11 cellular contexts compared by ENCODE assay signal in genomic region chrX:140050906-140051305, GRCh38.
DNase-seq lines count a peak whose midpoint lies in the region; ATAC-seq, FAIRE-seq and TF ChIP-seq lines count a peak whose summit lies in the region.
"Had no signal": no experiment of that assay in that cellular context is flagged by ENCODE, and none has a peak within 500 bp of the region (broad histone marks: within the 10 kb centered on the region; RNA-seq: fewer than 3 reads in every experiment).

No MANE protein-coding gene starts in this region.

- H3K27me3 ChIP-seq in H1 (replicated peaks in 1 of 4; ENCODE audit: control insufficient read depth in 3 of 4, extremely low read depth in 1 of 4, insufficient read depth in 3 of 4, low read length in 3 of 4) (no peaks in the 10 kb centered on the region), pancreas (peaks cover 0 to 21% (median 0%) of the 10 kb centered on the region in 4 donors)
- H3K27me3 ChIP-seq: stomach had no signal

- H3K14ac ChIP-seq in H1 (ENCODE audit: insufficient read length) = no peak overlapping the region

- H3K18ac ChIP-seq in H1 (ENCODE audit: extremely low read depth, low read length) = no peak overlapping the region

- no peak overlapping the region for H3K4me2 ChIP-seq in H1 (ENCODE audit: insufficient read depth in 1 of 2, low read depth in 2 of 2, low read length in 2 of 2)
- H3K4me2 ChIP-seq: BLaER1 had no signal

- H3K4me3 ChIP-seq in H1 (ENCODE audit: extremely low read depth in 1 of 4, insufficient read depth in 2 of 4, low read depth in 3 of 4, low read length in 4 of 4) = no peak overlapping the region
- no peak overlapping the region for H3K4me3 ChIP-seq in pancreas
- H3K4me3 ChIP-seq: BLaER1, stomach had no signal

- H2BK15ac ChIP-seq in H1 (ENCODE audit: low read length) = no peak overlapping the region

- no peaks in the 10 kb centered on the region for H3K36me3 Mint-ChIP-seq in stimulated activated memory B cell treated with anti-CD40 and anti-IgM and Interleukin-4, amounts not matched to agents 10 μg/mL and 1 μg/mL and 100 μg/mL, for 72 hours

- no peaks in the 10 kb centered on the region for H3K23me2 ChIP-seq in H1 (ENCODE audit: low read depth, low read length)

- H2BK12ac ChIP-seq in H1 (ENCODE audit: low read depth, low read length) = no peak overlapping the region

- ATAC-seq in pancreas (no peak), GM18517 (IDR thresholded peaks at IDR 0.05; ENCODE audit: unreplicated experiment) (no peak)
- ATAC-seq in stimulated activated memory B cell treated with anti-CD40 and anti-IgM and Interleukin-4, amounts not matched to agents 10 μg/mL and 1 μg/mL and 100 μg/mL, for 72 hours = no peak

- no peaks in the 10 kb centered on the region for H3K79me1 ChIP-seq in H1 (ENCODE audit: low read depth, low read length)

- CTCF ChIA-PET in H1 (lab: Charles Lee; ENCODE audit: partially characterized antibody) = interaction anchor here (0.6 to 1.4 kb wide), 8 partner anchors 12 to 1766 kb away, joined by 3 to 6 read pairs (median 4); no protein-coding TSS in a partner anchor

- no peak overlapping the region for H3K23ac ChIP-seq in H1 (ENCODE audit: insufficient read length)

- H4K5ac ChIP-seq in H1 (ENCODE audit: insufficient read length, low read depth, low read length) = no peak overlapping the region

- H3K9ac ChIP-seq in H1 (replicated peaks in 1 of 4; ENCODE audit: extremely low read depth in 1 of 4, low read depth in 3 of 4, low read length in 3 of 4) = no peak overlapping the region
- H3K9ac ChIP-seq: BLaER1 had no signal

- H3K4me1 Mint-ChIP-seq in stimulated activated memory B cell treated with anti-CD40 and anti-IgM and Interleukin-4, amounts not matched to agents 10 μg/mL and 1 μg/mL and 100 μg/mL, for 72 hours = no peaks in the 10 kb centered on the region

- H4K91ac ChIP-seq in H1 (replicated peaks; ENCODE audit: insufficient read length, low read length) = no peak overlapping the region

- no peak overlapping the region for H3K4ac ChIP-seq in H1 (replicated peaks; ENCODE audit: insufficient read length, low read depth, low read length)

- H4K8ac ChIP-seq in H1 (ENCODE audit: extremely low read depth, insufficient read depth, low read length) = no peak overlapping the region

- DNase-seq in NCI-H2171 treated with DMSO at 0.1 percent for 48 hours (lab: John Stamatoyannopoulos, UW) (peak; percentile 1), NCI-H2171 (lab: John Stamatoyannopoulos, UW) (no peak), NAMALWA (ENCODE audit: low spot score) (peak; percentile 3), H1 (ENCODE audit: low read depth in 1 of 2, low spot score in 2 of 2) (no peak), pancreas (no peak), NCI-H1694 treated with DMSO at 0.1 percent for 48 hours (lab: John Stamatoyannopoulos, UW) (no peak)
- DNase-seq: activated naive CD4-positive, alpha-beta T cell treated with anti-CD3 and anti-CD28 coated beads for 36 hours; stomach had no signal

- TF ChIP-seq EP300 in H1 (IDR thresholded peaks at IDR 0.05; ENCODE audit: borderline replicate concordance in 1 of 2, low read depth in 2 of 2, low read length in 2 of 2) = no peak

- no peak for TF ChIP-seq POLR2A in H1 (IDR thresholded peaks at IDR 0.05; ENCODE audit: control extremely low read depth in 1 of 2, low read depth in 2 of 2, low read length in 2 of 2)

- H3K56ac ChIP-seq in H1 (replicated peaks; ENCODE audit: insufficient read length, low read depth, low read length) = no peak overlapping the region

- H3K9me3 ChIP-seq in H1 (ENCODE audit: insufficient read depth in 2 of 2, low read depth in 1 of 2, low read length in 1 of 2) (no peaks in the 10 kb centered on the region), pancreas (no peaks in the 10 kb centered on the region)
- H3K9me3 ChIP-seq: BLaER1, stomach had no signal

- H2BK120ac ChIP-seq in H1 (replicated peaks; ENCODE audit: low read depth, low read length) = no peak overlapping the region

- no peaks in the 10 kb centered on the region for H3K9me3 Mint-ChIP-seq in stimulated activated memory B cell treated with anti-CD40 and anti-IgM and Interleukin-4, amounts not matched to agents 10 μg/mL and 1 μg/mL and 100 μg/mL, for 72 hours
- H3K9me3 Mint-ChIP-seq: activated naive CD4-positive, alpha-beta T cell treated with anti-CD3 and anti-CD28 coated beads for 36 hours had no signal

- H3K4me1 ChIP-seq in H1 (replicated peaks in 1 of 4; ENCODE audit: control insufficient read depth in 3 of 4, insufficient read depth in 4 of 4, low read length in 3 of 4) (peaks cover 0 to 3% (median under 1%) of the 10 kb centered on the region in 4 experiments; a peak in 3 of 7 replicates), pancreas (no peaks in the 10 kb centered on the region)
- H3K4me1 ChIP-seq: BLaER1, stomach had no signal

- no peak overlapping the region for H2AFZ ChIP-seq in H1 (ENCODE audit: low read length)

- no peaks in the 10 kb centered on the region for H3K79me2 ChIP-seq in H1 (ENCODE audit: control insufficient read depth in 1 of 2, insufficient read depth in 2 of 2, low read length in 2 of 2)

- H3K4me3 Mint-ChIP-seq in stimulated activated memory B cell treated with anti-CD40 and anti-IgM and Interleukin-4, amounts not matched to agents 10 μg/mL and 1 μg/mL and 100 μg/mL, for 72 hours = no peak overlapping the region
- H3K4me3 Mint-ChIP-seq: activated naive CD4-positive, alpha-beta T cell treated with anti-CD3 and anti-CD28 coated beads for 36 hours had no signal

- peak; percentile 53 to 61 for TF ChIP-seq RAD21 in H1 (IDR thresholded peaks at IDR 0.05 in 1 of 2, conservative IDR thresholded peaks at IDR 0.05 in 1 of 2; ENCODE audit: low read depth in 2 of 2, low read length in 2 of 2)

- intact Hi-C loops in pancreas (cut with DNase I) = loop anchor here in 2 of 3 donors (10.0 kb wide), 1 partner anchor 614 kb away; no protein-coding TSS in a partner anchor

- H4K20me1 ChIP-seq in H1 (replicated peaks in 1 of 2; ENCODE audit: control insufficient read depth in 1 of 2, insufficient read depth in 2 of 2, low read length in 2 of 2) = no peaks in the 10 kb centered on the region

- TF ChIP-seq CTCF in H1 (IDR thresholded peaks at IDR 0.05; ENCODE audit: control extremely low read depth in 1 of 3, insufficient read depth in 1 of 3, low read depth in 1 of 3, low read length in 3 of 3) (peak in 1 of 3 experiments; percentile 20; a peak in 1 of 4 replicates), pancreas (IDR thresholded peaks at IDR 0.05) (peak in 1 of 4 donors; percentile 10)

- H2AK5ac ChIP-seq in H1 (ENCODE audit: low read depth, low read length) = no peak overlapping the region

- no peaks in the 10 kb centered on the region for H3K36me3 ChIP-seq in H1 (ENCODE audit: control insufficient read depth in 2 of 4, insufficient read depth in 4 of 4, low read length in 3 of 4)
- H3K36me3 ChIP-seq in pancreas = no peaks in the 10 kb centered on the region
- H3K36me3 ChIP-seq: BLaER1, stomach had no signal

- no peak overlapping the region for H3K27ac ChIP-seq in H1 (ENCODE audit: low read depth, low read length)
- H3K27ac ChIP-seq in pancreas = no peak overlapping the region
- H3K27ac ChIP-seq: BLaER1, stomach had no signal

- no peak overlapping the region for H2BK20ac ChIP-seq in H1 (ENCODE audit: low read length)

- POLR2A ChIA-PET in H1 (lab: Charles Lee; ENCODE audit: partially characterized antibody) = no interaction called here

- no peak overlapping the region for H2BK5ac ChIP-seq in H1 (ENCODE audit: low read depth, low read length)

- H3K27ac Mint-ChIP-seq in stimulated activated memory B cell treated with anti-CD40 and anti-IgM and Interleukin-4, amounts not matched to agents 10 μg/mL and 1 μg/mL and 100 μg/mL, for 72 hours = no peak overlapping the region
- H3K27ac Mint-ChIP-seq: activated naive CD4-positive, alpha-beta T cell treated with anti-CD3 and anti-CD28 coated beads for 36 hours had no signal

- no peak for FAIRE-seq in H1 (lab: Jason Lieb, UNC)
- peak; percentile 60 for FAIRE-seq in pancreas (lab: Jason Lieb, UNC)

- no peaks in the 10 kb centered on the region for H3K27me3 Mint-ChIP-seq in stimulated activated memory B cell treated with anti-CD40 and anti-IgM and Interleukin-4, amounts not matched to agents 10 μg/mL and 1 μg/mL and 100 μg/mL, for 72 hours

TF ChIP-seq in H1, 55 proteins besides CTCF, POLR2A, EP300 and RAD21:
- TF ChIP-seq CTBP2 (IDR thresholded peaks at IDR 0.05; ENCODE audit: borderline replicate concordance, insufficient read depth, insufficient read length, low read length) = no peak
- TF ChIP-seq EGR1 (IDR thresholded peaks at IDR 0.05; ENCODE audit: borderline replicate concordance, low read depth, low read length) = no peak
- no peak for TF ChIP-seq SP2 (IDR thresholded peaks at IDR 0.05; ENCODE audit: low read length)
- TF ChIP-seq SAP30 (IDR thresholded peaks at IDR 0.05; ENCODE audit: insufficient read depth, insufficient replicate concordance, low read length) = no peak
- TF ChIP-seq TCF12 (IDR thresholded peaks at IDR 0.05; ENCODE audit: low read depth, low read length) = no peak
- TF ChIP-seq CBX5 (IDR thresholded peaks at IDR 0.05; ENCODE audit: low read depth, low read length) = no peak
- TF ChIP-seq TEAD4 (IDR thresholded peaks at IDR 0.05; ENCODE audit: low read depth, low read length) = no peak
- TF ChIP-seq MAX (IDR thresholded peaks at IDR 0.05) = no peak
- no peak for TF ChIP-seq TAF7 (optimal IDR thresholded peaks at IDR 0.05; ENCODE audit: borderline replicate concordance, low read depth, low read length)
- no peak for TF ChIP-seq ATF2 (IDR thresholded peaks at IDR 0.05; ENCODE audit: low read length)
- no peak for TF ChIP-seq SP4 (IDR thresholded peaks at IDR 0.05; ENCODE audit: low read length)
- no peak for TF ChIP-seq CHD2 (IDR thresholded peaks at IDR 0.05; ENCODE audit: low read length)
- no peak for TF ChIP-seq BCL11A (IDR thresholded peaks at IDR 0.05; ENCODE audit: low read depth in 2 of 2, low read length in 2 of 2)
- no peak for TF ChIP-seq MAFK (IDR thresholded peaks at IDR 0.05; ENCODE audit: low read depth, low read length)

Comparison
In these comparisons a context has a peak if more than half of its experiments do, and no peak if none do; other contexts are left out.
1. DNase-seq: peak in NCI-H2171 treated with DMSO at 0.1 percent for 48 hours (single experiment) and NAMALWA (single experiment); none in NCI-H2171 (single experiment), H1 (0 of 2), pancreas (0 of 6) and NCI-H1694 treated with DMSO at 0.1 percent for 48 hours (single experiment).